ENCODE assay signal across 9 cellular contexts in the genomic region with DNA sequence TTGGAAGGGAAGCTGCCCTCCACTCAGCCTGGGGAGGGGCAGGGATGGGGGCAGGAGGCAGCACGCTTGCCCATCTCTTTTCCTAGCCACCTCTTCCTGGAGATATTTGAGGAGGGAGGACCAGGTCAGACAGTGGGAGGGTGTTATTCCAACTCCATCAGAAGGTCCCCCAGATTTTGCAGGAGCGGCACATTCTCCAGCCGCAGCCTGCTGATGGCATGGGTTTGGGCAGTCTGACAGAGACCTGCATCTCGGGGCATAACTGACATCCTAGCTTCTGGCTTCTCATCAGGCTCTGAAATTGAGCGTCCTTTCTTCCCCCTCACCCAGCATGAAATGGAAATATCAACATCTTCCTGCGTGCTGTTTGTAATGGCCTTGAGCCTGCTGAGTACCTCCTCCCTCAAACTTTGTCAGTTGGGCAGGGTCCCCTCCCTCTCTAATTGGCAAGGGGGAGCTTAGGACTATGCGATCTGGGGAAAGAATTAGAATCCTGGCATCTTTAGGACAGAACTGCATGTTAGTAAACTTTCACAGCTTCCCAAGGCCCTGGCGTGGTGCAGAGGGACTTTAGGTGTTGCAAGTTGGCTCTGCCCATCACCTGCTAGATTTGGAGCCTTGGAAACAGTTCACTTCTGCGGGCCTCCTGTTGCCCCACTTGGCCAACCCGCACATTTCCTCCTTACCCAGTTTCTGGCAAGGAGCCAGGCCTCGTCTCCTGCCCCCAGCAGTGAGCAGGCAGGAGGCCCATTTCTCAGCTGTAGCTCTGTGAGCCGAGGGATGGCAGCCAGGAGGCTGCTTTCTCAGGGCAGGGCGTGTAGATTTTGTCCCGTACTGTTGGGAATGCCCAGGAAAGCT. TPM values are rescaled to one million over a fixed set of nuclear protein-coding genes. Genes with fewer than 3 reads are reported as not detected.
DNase-seq lines count a peak whose midpoint lies in the region; ATAC-seq, FAIRE-seq and TF ChIP-seq lines count a peak whose summit lies in the region.
"Had no signal": no experiment of that assay in that cellular context is flagged by ENCODE, and none has a peak within 500 bp of the region (broad histone marks: within the 10 kb centered on the region; RNA-seq: fewer than 3 reads in every experiment).

No MANE protein-coding gene starts in this region.

- no peaks in the 10 kb centered on the region for H3K79me1 ChIP-seq in mesenchymal stem cell (replicated peaks; ENCODE audit: low read length, poor library complexity, severe bottlenecking)

- no peak overlapping the region for H3K23ac ChIP-seq in mesenchymal stem cell (ENCODE audit: low read length in 2 of 2)

- peak overlapping the region; percentile 3 for H2BK5ac ChIP-seq in mesenchymal stem cell (ENCODE audit: low read depth, low read length, poor library complexity, severe bottlenecking)

- TF ChIP-seq RAD21 in GM12878 (IDR thresholded peaks at IDR 0.05; ENCODE audit: insufficient read depth, low read depth, low read length), result no peak

- no peaks in the 10 kb centered on the region for H3K9me3 ChIP-seq in GM12878 (replicated peaks; ENCODE audit: control insufficient read depth, insufficient read depth, low read length)
- H3K9me3 ChIP-seq in mesenchymal stem cell (ENCODE audit: control insufficient read depth, low read length), result no peaks in the 10 kb centered on the region
- no peaks in the 10 kb centered on the region for H3K9me3 ChIP-seq in stomach
- no peaks in the 10 kb centered on the region for H3K9me3 ChIP-seq in upper lobe of right lung
- H3K9me3 ChIP-seq: heart left ventricle had no signal

- CTCF ChIA-PET in BJ (lab: Yijun Ruan, JAX), result interaction anchor here (1.1 to 3.5 kb wide), 3 partner anchors 18 to 186 kb away, joined by 3 to 13 read pairs (median 5); no protein-coding TSS in a partner anchor
- CTCF ChIA-PET in GM12878 (lab: Yijun Ruan, JAX), result interaction anchor here (0.7 to 4.9 kb wide), 17 partner anchors 12 to 185 kb away, joined by 3 to 25 read pairs (median 4); a partner anchor contains a TSS

- peaks cover 7% of the 10 kb centered on the region for H3K79me2 ChIP-seq in GM12878 (ENCODE audit: control insufficient read depth, insufficient read depth, low read length)

- no peak for TF ChIP-seq EP300 in GM12878 (IDR thresholded peaks at IDR 0.05; ENCODE audit: borderline replicate concordance in 1 of 2, control insufficient read depth in 1 of 2, low read depth in 2 of 2, low read length in 2 of 2)
- no peak for TF ChIP-seq EP300 in stomach (IDR thresholded peaks at IDR 0.05)

- intact Hi-C loops in GM12878 (cut with micrococcal nuclease; ENCODE audit: unreplicated experiment), result no loop called here
- intact Hi-C loops in stomach (cut with DNase I; ENCODE audit: low total_unique reads), result no loop called here
- intact Hi-C loops in upper lobe of right lung (cut with DNase I), result no loop called here

- POLR2A ChIA-PET in BJ (lab: Charles Lee), result no interaction called here
- POLR2A ChIA-PET in GM12878 (lab: Charles Lee), result interaction anchor here (0.8 to 1.4 kb wide), 4 partner anchors 9 to 95 kb away, joined by 3 to 5 read pairs (median 3); a partner anchor contains a TSS

- no peak for ATAC-seq in GM12878
- no peak for ATAC-seq in HG03196 (IDR thresholded peaks at IDR 0.05; ENCODE audit: unreplicated experiment)
- no peak for ATAC-seq in upper lobe of right lung

- no peak overlapping the region for H3K18ac ChIP-seq in mesenchymal stem cell (ENCODE audit: low read depth in 1 of 2, low read length in 2 of 2)

- H3K9ac ChIP-seq in GM12878 (ENCODE audit: control insufficient read depth, insufficient read depth, low read length), result no peak overlapping the region
- no peak overlapping the region for H3K9ac ChIP-seq in mesenchymal stem cell (ENCODE audit: low read length)

- RAD21 ChIA-PET in GM12878 (lab: Charles Lee; ENCODE audit: unreplicated experiment), result interaction anchor here (0.9 to 1.5 kb wide), 6 partner anchors 8 to 121 kb away, joined by 3 to 5 read pairs (median 3); a partner anchor contains a TSS

- H2AFZ ChIP-seq in GM12878 (ENCODE audit: control insufficient read depth, low read depth, low read length), result no peak overlapping the region
- H2AFZ ChIP-seq in mesenchymal stem cell (ENCODE audit: low read depth, low read length), result no peak overlapping the region

- WGBS in GM12878 (ENCODE audit: insufficient coverage, insufficient replicate concordance, low lambda C conversion rate, missing lambda C conversion rate), result 52% methylated on average over 14 of the region's 14 CpGs
- WGBS in mesenchymal stem cell, result 53% methylated on average over 13 of the region's 14 CpGs
- 23 to 35% (median 30%) methylated on average over 12 to 14 of the region's 14 CpGs for WGBS in stomach, 5 donors

- H3K4me2 ChIP-seq in GM12878 (ENCODE audit: control insufficient read depth, insufficient read depth) (peak overlapping the region; percentile 31; the same call in 1 of the 2 replicates), mesenchymal stem cell (ENCODE audit: low read length, poor library complexity, severe bottlenecking) (peak overlapping the region; percentile 69)

- H2BK12ac ChIP-seq in mesenchymal stem cell (ENCODE audit: low read length in 2 of 2), result no peak overlapping the region

- H3K27ac ChIP-seq in GM12878 (ENCODE audit: control insufficient read depth, insufficient read depth) (no peak overlapping the region), mesenchymal stem cell (ENCODE audit: low read length, poor library complexity, severe bottlenecking) (peak overlapping the region; percentile 96), stomach (peak overlapping the region in 3 of 5 donors; percentile 68 to 84 (median 69)), upper lobe of right lung (no peak overlapping the region)

- TF ChIP-seq CTCF in BJ (IDR thresholded peaks at IDR 0.05; ENCODE audit: insufficient read depth, low read depth, low read length), result 0 out of 2 replicates have a peak, but pooled peaks have one; percentile 7
- TF ChIP-seq CTCF in GM12878 (IDR thresholded peaks at IDR 0.05 in 2 of 3, conservative IDR thresholded peaks at IDR 0.05 in 1 of 3; ENCODE audit: control insufficient read depth in 2 of 3, extremely low read depth in 1 of 3, insufficient read depth in 1 of 3, low read depth in 3 of 3, low read length in 3 of 3), result no peak
- no peak for TF ChIP-seq CTCF in stomach (IDR thresholded peaks at IDR 0.05)
- TF ChIP-seq CTCF in upper lobe of right lung (IDR thresholded peaks at IDR 0.05), result no peak

- no peak overlapping the region for H2BK120ac ChIP-seq in mesenchymal stem cell (ENCODE audit: low read depth, low read length)

- no peak overlapping the region for H4K91ac ChIP-seq in mesenchymal stem cell (ENCODE audit: low read length)

- FAIRE-seq in GM12878 (lab: Jason Lieb, UNC), result no peak

- no peak overlapping the region for H3K14ac ChIP-seq in mesenchymal stem cell (ENCODE audit: low read length in 2 of 2)

- H4K20me1 ChIP-seq in GM12878 (ENCODE audit: control insufficient read depth, insufficient read depth), result no peaks in the 10 kb centered on the region

- H3K4me3 ChIP-seq in BJ (ENCODE audit: low read depth, low read length) (no peak overlapping the region), GM12878 (peak overlapping the region; percentile 97; the same call in 1 of the 2 replicates), mesenchymal stem cell (ENCODE audit: insufficient read depth in 1 of 2, low read depth in 1 of 2, low read length in 2 of 2) (peak overlapping the region in 1 of 2 experiments; percentile 37), stomach (peak overlapping the region in 2 of 4 donors; percentile 80 to 85), upper lobe of right lung (no peak overlapping the region)

- peak overlapping the region; percentile 76 for H2AK5ac ChIP-seq in mesenchymal stem cell (ENCODE audit: low read length, severe bottlenecking)

- H3K4ac ChIP-seq in mesenchymal stem cell (ENCODE audit: low read depth in 1 of 2, low read length in 2 of 2), result peak overlapping the region in 1 of 2 experiments; percentile 13

- DNase-seq in BJ (ENCODE audit: low read depth) (no peak), HT1080 (ENCODE audit: low read depth) (peak; percentile 38), SKM-1 (lab: John Stamatoyannopoulos, UW; ENCODE audit: unreplicated experiment) (peak; percentile 79), GM12878 (ENCODE audit: low read depth, low spot score) (no peak), mesenchymal stem cell (peak; percentile 26), stomach (peak; percentile 57), upper lobe of right lung (no peak)

- in situ Hi-C loops in GM12878 (cut with MboI), result no loop called here

- H3K27me3 ChIP-seq in BJ (ENCODE audit: control insufficient read depth, insufficient read depth, low read length), result peaks cover 8% of the 10 kb centered on the region
- no peaks in the 10 kb centered on the region; a peak in 2 of 4 replicates for H3K27me3 ChIP-seq in GM12878 (replicated peaks in 1 of 2; ENCODE audit: control insufficient read depth in 2 of 2, insufficient read depth in 2 of 2, low read length in 1 of 2)
- peaks cover 10 to 25% of the 10 kb centered on the region in 2 experiments for H3K27me3 ChIP-seq in mesenchymal stem cell (ENCODE audit: control insufficient read depth in 1 of 2, insufficient read depth in 1 of 2, low read length in 2 of 2)
- H3K27me3 ChIP-seq in stomach, result peaks cover 0 to 10% (median 0%) of the 10 kb centered on the region in 3 donors
- peaks cover 19% of the 10 kb centered on the region for H3K27me3 ChIP-seq in upper lobe of right lung

- SMC1A ChIA-PET in GM12878 (lab: Charles Lee; ENCODE audit: uncharacterized antibody, unreplicated experiment), result interaction anchor here (0.6 to 1.6 kb wide), 10 partner anchors 10 to 120 kb away, joined by 3 to 6 read pairs (median 4); no protein-coding TSS in a partner anchor

- TSS peak; percentile 24 for BruUV-seq in GM12878 (replicated peaks; lab: Mats Ljungman, UMichigan)

- peaks cover 38% of the 10 kb centered on the region for H3K4me1 ChIP-seq in GM12878 (ENCODE audit: control insufficient read depth, insufficient read depth, low read length)
- peaks cover 65% of the 10 kb centered on the region for H3K4me1 ChIP-seq in mesenchymal stem cell (ENCODE audit: control insufficient read depth, insufficient read depth, low read depth, low read length)
- H3K4me1 ChIP-seq in stomach, result peaks cover 62 to 77% (median 71%) of the 10 kb centered on the region in 4 donors
- H3K4me1 ChIP-seq in upper lobe of right lung, result peaks cover 21% of the 10 kb centered on the region

- H2BK15ac ChIP-seq in mesenchymal stem cell (ENCODE audit: low read depth, poor library complexity, severe bottlenecking), result no peak overlapping the region

- H3K36me3 ChIP-seq in BJ (ENCODE audit: control insufficient read depth, insufficient read depth, low read length) (no peaks in the 10 kb centered on the region; the same call in 1 of the 2 replicates), GM12878 (ENCODE audit: control insufficient read depth in 2 of 2, insufficient read depth in 2 of 2, low read length in 1 of 2) (no peaks in the 10 kb centered on the region), mesenchymal stem cell (ENCODE audit: control insufficient read depth in 1 of 2, insufficient read depth in 2 of 2, low read depth in 1 of 2, low read length in 2 of 2) (peaks cover 0 to 12% of the 10 kb centered on the region in 2 experiments), stomach (no peaks in the 10 kb centered on the region), upper lobe of right lung (no peaks in the 10 kb centered on the region)
- H3K36me3 ChIP-seq: heart left ventricle had no signal

- TF ChIP-seq POLR2A in GM12878 (IDR thresholded peaks at IDR 0.05; ENCODE audit: low read depth, low read length) (no peak), stomach (IDR thresholded peaks at IDR 0.05) (no peak)

- no peak overlapping the region for H4K8ac ChIP-seq in mesenchymal stem cell (ENCODE audit: low read length)

RNA-seq across cellular contexts. Expression of a gene that starts 2.2 kb away (rescaled TPM):
- polyA plus RNA-seq in BJ (2011; rRNA removed), result 524 and 885 TPM in 2 replicates
- 186 and 267 TPM in 2 replicates for polyA minus RNA-seq in BJ (2011; rRNA and poly(A)+ RNA removed)
- 32.6 and 39.4 TPM in 2 replicates for total RNA-seq in HT1080 (2014; rRNA removed; shearing (Covaris generic))
- 32.3 and 40.5 TPM in 2 replicates for polyA plus RNA-seq in HT1080 (2015; cell fraction: cytosol; rRNA removed)
- 34.8 and 38.8 TPM in 2 replicates for polyA plus RNA-seq in HT1080 (2015; cell fraction: nucleus; rRNA removed)
- 42.5 and 42.9 TPM in 2 replicates for total RNA-seq in GM12878 (2013; cell fraction: nucleolus; rRNA removed)
- 110 and 131 TPM in 2 replicates for total RNA-seq in GM12878 (2014; rRNA removed)
- 102 and 110 TPM in 2 replicates for total RNA-seq in GM12878 (2014; rRNA removed; fragmentation: Illumina TruSeq; extraction: Trizol)
- total RNA-seq in GM12878 (2021), result 155 and 167 TPM in 2 replicates
- polyA plus RNA-seq in GM12878 (2011; ENCODE audit: low read depth), result 46.6 TPM
- 57.5 and 96.3 TPM in 2 replicates for polyA plus RNA-seq in GM12878 (2011; rRNA removed)
- polyA plus RNA-seq in GM12878 (2011; cell fraction: cytosol; rRNA removed), result 139 and 172 TPM in 2 replicates
- 53.0 and 55.2 TPM in 2 replicates for polyA plus RNA-seq in GM12878 (2011; cell fraction: nucleus; rRNA removed)
- 79.4 and 173 TPM in 2 replicates for polyA plus RNA-seq in GM12878 (2012)
- polyA plus RNA-seq in GM12878 (2014; fragmentation: Illumina TruSeq; extraction: Trizol), result 82.9 and 170 TPM in 2 replicates
- polyA plus RNA-seq in GM12878 (2014; fragmentation: Nextera tagmentation; extraction: Ambion mirVana), result 10 to 100 TPM in 1 of 2 experiments, 1 to 10 TPM in 1; 5.4 to 16.9 TPM
- 185 and 204 TPM in 2 replicates for polyA plus RNA-seq in GM12878 (2014; rRNA removed)
- 100 to 1,000 TPM; 191 to 195 TPM for polyA plus RNA-seq in GM12878 (2016; fragmentation: Nextera tagmentation; extraction: Ambion mirVana)
- 118 and 121 TPM in 2 replicates for polyA minus RNA-seq in GM12878 (2011; rRNA and poly(A)+ RNA removed)
- polyA minus RNA-seq in GM12878 (2011; cell fraction: cytosol; rRNA and poly(A)+ RNA removed), result 26.1 and 33.1 TPM in 2 replicates
- polyA minus RNA-seq in GM12878 (2011; cell fraction: nucleus; rRNA and poly(A)+ RNA removed), result 5.1 and 9.5 TPM in 2 replicates
- 311 TPM for polyA plus RNA-seq in mesenchymal stem cell (2013, experiment 1 of 2)
- polyA plus RNA-seq in mesenchymal stem cell (2013, experiment 2 of 2), result 325 TPM
- 1,000 to 10,000 TPM in 1 of 5 donors, 100 to 1,000 TPM in 2, 10 to 100 TPM in 2; 35.6 to 1,030 (median 105) TPM for total RNA-seq in stomach
- 10 to 100 TPM; 26.9 to 40.8 (median 32.2) TPM for polyA plus RNA-seq in stomach
- total RNA-seq in upper lobe of right lung, result 25.0 TPM

RNA-seq across cellular contexts. Expression of a gene that starts 58.1 kb away (rescaled TPM):
- polyA plus RNA-seq in BJ (2011; rRNA removed) (not detected in 2 replicates), GM12878 (2011; rRNA removed) (16.5 and 26.9 TPM in 2 replicates), GM12878 (2014; fragmentation: Illumina TruSeq; extraction: Trizol) (20.4 and 24.4 TPM in 2 replicates), GM12878 (2014; fragmentation: Nextera tagmentation; extraction: Ambion mirVana) (1 to 10 TPM; 2.1 to 5.5 TPM), GM12878 (2014; rRNA removed) (23.4 and 23.5 TPM in 2 replicates), GM12878 (2016; fragmentation: Nextera tagmentation; extraction: Ambion mirVana) (10 to 100 TPM; 12.6 to 13.2 TPM), stomach (under 1 TPM in 2 of 3 donors, not detected in 1; 0.13 to 0.19 TPM)
- not detected in 2 replicates for polyA minus RNA-seq in BJ (2011; rRNA and poly(A)+ RNA removed)
- 0.05 and 0.20 TPM in 2 replicates for total RNA-seq in HT1080 (2014; rRNA removed; shearing (Covaris generic))
- polyA plus RNA-seq in HT1080 (2015; cell fraction: cytosol; rRNA removed), result 0.02 and 0.03 TPM in 2 replicates
- 0.05 and 0.44 TPM in 2 replicates for polyA plus RNA-seq in HT1080 (2015; cell fraction: nucleus; rRNA removed)
- 20.6 and 24.6 TPM in 2 replicates for total RNA-seq in GM12878 (2013; cell fraction: nucleolus; rRNA removed)
- total RNA-seq in GM12878 (2014; rRNA removed) (11.2 and 12.3 TPM in 2 replicates), GM12878 (2014; rRNA removed; fragmentation: Illumina TruSeq; extraction: Trizol) (18.1 and 19.2 TPM in 2 replicates), GM12878 (2021) (26.8 and 30.1 TPM in 2 replicates), stomach (under 1 TPM in 1 of 5 donors, not detected in 4; 0.37 TPM), upper lobe of right lung (1.2 TPM)
- polyA plus RNA-seq in GM12878 (2011; ENCODE audit: low read depth), result 12.4 TPM
- polyA plus RNA-seq in GM12878 (2011; cell fraction: cytosol; rRNA removed), result 26.5 and 38.7 TPM in 2 replicates
- 39.0 and 48.7 TPM in 2 replicates for polyA plus RNA-seq in GM12878 (2011; cell fraction: nucleus; rRNA removed)
- polyA plus RNA-seq in GM12878 (2012), result 17.2 and 17.7 TPM in 2 replicates
- polyA minus RNA-seq in GM12878 (2011; rRNA and poly(A)+ RNA removed), result 60.8 and 66.5 TPM in 2 replicates
- polyA minus RNA-seq in GM12878 (2011; cell fraction: cytosol; rRNA and poly(A)+ RNA removed), result 6.0 and 6.2 TPM in 2 replicates
- 10.9 and 19.2 TPM in 2 replicates for polyA minus RNA-seq in GM12878 (2011; cell fraction: nucleus; rRNA and poly(A)+ RNA removed)
- polyA plus RNA-seq in mesenchymal stem cell (2013, experiment 1 of 2), result not detected
- 0.01 TPM for polyA plus RNA-seq in mesenchymal stem cell (2013, experiment 2 of 2)

Comparison
In these comparisons a context has a peak if more than half of its experiments do, and no peak if none do; other contexts are left out.
1. DNase-seq: peak in HT1080 (single experiment), SKM-1 (single experiment), mesenchymal stem cell (single experiment) and stomach (single experiment); none in BJ (single experiment), GM12878 (single experiment) and upper lobe of right lung (single experiment).
2. H3K27ac ChIP-seq: peak in mesenchymal stem cell (single experiment) and stomach (3 of 5); none in GM12878 (single experiment) and upper lobe of right lung (single experiment).